ENCODE assay signal across 9 cellular contexts in genomic region chr17:48351916-48352332, GRCh38.
DNase-seq lines count a peak whose midpoint lies in the region; ATAC-seq, FAIRE-seq and TF ChIP-seq lines count a peak whose summit lies in the region.
"Had no signal": no experiment of that assay in that cellular context is flagged by ENCODE, and none has a peak within 500 bp of the region (broad histone marks: within the 10 kb centered on the region; RNA-seq: fewer than 3 reads in every experiment).

No MANE protein-coding gene starts in this region.

- no peak overlapping the region for H4K91ac ChIP-seq in H1 (replicated peaks; ENCODE audit: insufficient read length, low read length)

- CTCF ChIA-PET in A673 (lab: Charles Lee) (interaction anchor here (0.5 to 0.7 kb wide), 14 partner anchors 14 to 877 kb away, joined by 3 to 8 read pairs (median 4); no protein-coding TSS in a partner anchor), H1 (lab: Charles Lee; ENCODE audit: partially characterized antibody) (interaction anchor here (0.7 to 3.3 kb wide), 50 partner anchors 9 to 326 kb away, joined by 3 to 25 read pairs (median 4); partner anchors contain the start of gene HOXB5)

- peaks cover 4% of the 10 kb centered on the region for H3K4me1 ChIP-seq in A673 (ENCODE audit: insufficient read depth, low read length, poor library complexity, severe bottlenecking)
- no peaks in the 10 kb centered on the region for H3K4me1 ChIP-seq in OCI-LY1 (ENCODE audit: insufficient read depth, low read length, severe bottlenecking)
- no peaks in the 10 kb centered on the region for H3K4me1 ChIP-seq in H1 (replicated peaks in 1 of 4; ENCODE audit: control insufficient read depth in 3 of 4, insufficient read depth in 4 of 4, low read length in 3 of 4)
- H3K4me1 ChIP-seq in neural progenitor cell: no peaks in the 10 kb centered on the region

- no peak overlapping the region for H3K56ac ChIP-seq in H1 (replicated peaks; ENCODE audit: insufficient read length, low read depth, low read length)

- H3K79me2 ChIP-seq in OCI-LY1 (ENCODE audit: insufficient read depth, low read length): no peaks in the 10 kb centered on the region
- no peaks in the 10 kb centered on the region for H3K79me2 ChIP-seq in H1 (ENCODE audit: control insufficient read depth in 1 of 2, insufficient read depth in 2 of 2, low read length in 2 of 2)
- H3K79me2 ChIP-seq in neural progenitor cell (ENCODE audit: low read depth): no peaks in the 10 kb centered on the region

- TF ChIP-seq EP300 in H1 (IDR thresholded peaks at IDR 0.05; ENCODE audit: borderline replicate concordance in 1 of 2, low read depth in 2 of 2, low read length in 2 of 2): no peak

- peak; percentile 69 for DNase-seq in A673 (ENCODE audit: low spot score)
- DNase-seq in H1 (ENCODE audit: low read depth in 1 of 2, low spot score in 2 of 2): no peak
- peak; percentile 34 for DNase-seq in neural progenitor cell (ENCODE audit: low spot score)
- DNase-seq in stimulated activated naive CD8-positive, alpha-beta T cell treated with anti-CD3 and anti-CD28 coated beads, Interleukin-15, Interleukin-2, amounts not matched to agents 100 U/mL and 50 U/mL, for 24 hours: no peak
- no peak for DNase-seq in nucleus accumbens (lab: John Stamatoyannopoulos, UW)

- no peaks in the 10 kb centered on the region for H3K9me3 Mint-ChIP-seq in neural progenitor cell

- H4K20me1 ChIP-seq in OCI-LY1 (ENCODE audit: insufficient read depth, low read length): no peaks in the 10 kb centered on the region
- no peaks in the 10 kb centered on the region for H4K20me1 ChIP-seq in H1 (replicated peaks in 1 of 2; ENCODE audit: control insufficient read depth in 1 of 2, insufficient read depth in 2 of 2, low read length in 2 of 2)
- H4K20me1 ChIP-seq in neural progenitor cell (ENCODE audit: low read depth): no peaks in the 10 kb centered on the region

- no peak overlapping the region for H2BK20ac ChIP-seq in H1 (ENCODE audit: low read length)

- peaks cover 7% of the 10 kb centered on the region for H3K27me3 Mint-ChIP-seq in neural progenitor cell (ENCODE audit: insufficient read depth, low read depth)

- H3K27ac ChIP-seq in A673 (ENCODE audit: low read depth, low read length, poor library complexity, severe bottlenecking): no peak overlapping the region
- no peak overlapping the region for H3K27ac ChIP-seq in OCI-LY1 (ENCODE audit: low read depth, low read length, poor library complexity, severe bottlenecking)
- no peak overlapping the region for H3K27ac ChIP-seq in H1 (ENCODE audit: low read depth, low read length)
- no peak overlapping the region for H3K27ac ChIP-seq in neural progenitor cell

- H4K5ac ChIP-seq in H1 (ENCODE audit: insufficient read length, low read depth, low read length): no peak overlapping the region

- H3K27ac Mint-ChIP-seq in neural progenitor cell: no peak overlapping the region

- ATAC-seq in GM18873 (IDR thresholded peaks at IDR 0.05; ENCODE audit: low FRiP score, unreplicated experiment): no peak
- no peak for ATAC-seq in stimulated activated naive CD8-positive, alpha-beta T cell treated with anti-CD3 and anti-CD28 coated beads, Interleukin-15, Interleukin-2, amounts not matched to agents 100 U/mL and 50 U/mL, for 24 hours

- H4K8ac ChIP-seq in H1 (ENCODE audit: extremely low read depth, insufficient read depth, low read length): no peak overlapping the region

- peak; percentile 81 for TF ChIP-seq CTCF in A673 (conservative IDR thresholded peaks at IDR 0.05; ENCODE audit: low read depth, low read length)
- peak; percentile 59 for TF ChIP-seq CTCF in GM12872 (IDR thresholded peaks at IDR 0.05; ENCODE audit: insufficient read depth, low read depth, low read length)
- TF ChIP-seq CTCF in OCI-LY1 (IDR thresholded peaks at IDR 0.05; ENCODE audit: low read length): peak; percentile 62
- TF ChIP-seq CTCF in H1 (IDR thresholded peaks at IDR 0.05; ENCODE audit: control extremely low read depth in 1 of 3, insufficient read depth in 1 of 3, low read depth in 1 of 3, low read length in 3 of 3): peak in 2 of 3 experiments; percentile 33; a peak in 2 of 4 replicates
- TF ChIP-seq CTCF in neural progenitor cell (IDR thresholded peaks at IDR 0.05): peak; percentile 75

- H3K9me2 ChIP-seq in OCI-LY1 (ENCODE audit: low read depth, low read length): no peaks in the 10 kb centered on the region

- POLR2A ChIA-PET in A673 (lab: Charles Lee; ENCODE audit: low non-redundant PET) (interaction anchor here (0.7 kb wide), 2 partner anchors 238 to 372 kb away, joined by 3 to 7 read pairs; no protein-coding TSS in a partner anchor), H1 (lab: Charles Lee; ENCODE audit: partially characterized antibody) (interaction anchor here (0.5 to 0.6 kb wide), 2 partner anchors 22 to 195 kb away, joined by 3 read pairs; no protein-coding TSS in a partner anchor)

- no peak overlapping the region for H3K18ac ChIP-seq in H1 (ENCODE audit: extremely low read depth, low read length)

- H3K4me1 Mint-ChIP-seq in neural progenitor cell: no peaks in the 10 kb centered on the region

- intact Hi-C loops in A673 (cut with micrococcal nuclease; ENCODE audit: unreplicated experiment): loop anchor here (5.0 kb wide), 1 partner anchor 105 kb away; no protein-coding TSS in a partner anchor

- no peaks in the 10 kb centered on the region for H3K36me3 Mint-ChIP-seq in neural progenitor cell

- H3K4me2 ChIP-seq in OCI-LY1 (ENCODE audit: low read length) (no peak overlapping the region), H1 (ENCODE audit: insufficient read depth in 1 of 2, low read depth in 2 of 2, low read length in 2 of 2) (no peak overlapping the region), neural progenitor cell (no peak overlapping the region)

- no peak overlapping the region for H2BK12ac ChIP-seq in H1 (ENCODE audit: low read depth, low read length)

- H3K4me3 Mint-ChIP-seq in neural progenitor cell: no peak overlapping the region

- no peak overlapping the region for H2BK120ac ChIP-seq in H1 (replicated peaks; ENCODE audit: low read depth, low read length)

- TF ChIP-seq POLR2A in H1 (IDR thresholded peaks at IDR 0.05; ENCODE audit: control extremely low read depth in 1 of 2, low read depth in 2 of 2, low read length in 2 of 2): no peak

- BruUV-seq in A673 (replicated peaks; lab: Mats Ljungman, UMichigan): no TSS peak

- no peak overlapping the region for H2BK5ac ChIP-seq in H1 (ENCODE audit: low read depth, low read length)

- no peak overlapping the region for H2AFZ ChIP-seq in OCI-LY1 (ENCODE audit: low read length)
- no peak overlapping the region for H2AFZ ChIP-seq in H1 (ENCODE audit: low read length)
- H2AFZ ChIP-seq in neural progenitor cell (replicated peaks): no peak overlapping the region

- no peak overlapping the region for H3K4ac ChIP-seq in H1 (replicated peaks; ENCODE audit: insufficient read length, low read depth, low read length)

- H3K9me3 ChIP-seq in A673 (ENCODE audit: low read depth, low read length, poor library complexity, severe bottlenecking): no peaks in the 10 kb centered on the region
- no peaks in the 10 kb centered on the region for H3K9me3 ChIP-seq in OCI-LY1 (ENCODE audit: low read length)
- no peaks in the 10 kb centered on the region for H3K9me3 ChIP-seq in H1 (ENCODE audit: insufficient read depth in 2 of 2, low read depth in 1 of 2, low read length in 1 of 2)
- no peaks in the 10 kb centered on the region for H3K9me3 ChIP-seq in neural progenitor cell (ENCODE audit: low read depth)
- H3K9me3 ChIP-seq: HAP-1 had no signal

- H3F3A ChIP-seq in OCI-LY1 (ENCODE audit: insufficient read depth, low read length) (no peaks in the 10 kb centered on the region), neural progenitor cell (ENCODE audit: low read depth) (no peaks in the 10 kb centered on the region)

- H3K4me3 ChIP-seq in A673 (ENCODE audit: low read depth, low read length, poor library complexity, severe bottlenecking) (no peak overlapping the region), OCI-LY1 (ENCODE audit: low read depth, low read length, poor library complexity, severe bottlenecking) (no peak overlapping the region), H1 (ENCODE audit: extremely low read depth in 1 of 4, insufficient read depth in 2 of 4, low read depth in 3 of 4, low read length in 4 of 4) (no peak overlapping the region), neural progenitor cell (no peak overlapping the region)
- H3K4me3 ChIP-seq: HAP-1 had no signal

- no peak overlapping the region for H3K9ac ChIP-seq in OCI-LY1 (ENCODE audit: low read length)
- H3K9ac ChIP-seq in H1 (replicated peaks in 1 of 4; ENCODE audit: extremely low read depth in 1 of 4, low read depth in 3 of 4, low read length in 3 of 4): no peak overlapping the region
- no peak overlapping the region for H3K9ac ChIP-seq in neural progenitor cell

- FAIRE-seq in H1 (lab: Jason Lieb, UNC): peak; percentile 36

- H3K14ac ChIP-seq in H1 (ENCODE audit: insufficient read length): no peak overlapping the region

- H3K27me3 ChIP-seq in A673 (replicated peaks; ENCODE audit: insufficient read depth, low read depth, low read length, poor library complexity) (peaks cover 3% of the 10 kb centered on the region), OCI-LY1 (ENCODE audit: insufficient read depth, low read length) (no peaks in the 10 kb centered on the region), H1 (replicated peaks in 1 of 4; ENCODE audit: control insufficient read depth in 3 of 4, extremely low read depth in 1 of 4, insufficient read depth in 3 of 4, low read length in 3 of 4) (no peaks in the 10 kb centered on the region; a peak in 1 of 7 replicates), neural progenitor cell (peaks cover 97% of the 10 kb centered on the region)

- no peaks in the 10 kb centered on the region for H3K23me2 ChIP-seq in H1 (ENCODE audit: low read depth, low read length)

- no peak overlapping the region for H3K23ac ChIP-seq in H1 (ENCODE audit: insufficient read length)

- H2AK5ac ChIP-seq in H1 (ENCODE audit: low read depth, low read length): no peak overlapping the region

- no peak overlapping the region for H2BK15ac ChIP-seq in H1 (ENCODE audit: low read length)

- H3K36me3 ChIP-seq in A673 (ENCODE audit: insufficient read depth, low read length, poor library complexity, severe bottlenecking) (no peaks in the 10 kb centered on the region), OCI-LY1 (ENCODE audit: insufficient read depth, low read length) (no peaks in the 10 kb centered on the region), H1 (ENCODE audit: control insufficient read depth in 2 of 4, insufficient read depth in 4 of 4, low read length in 3 of 4) (no peaks in the 10 kb centered on the region), neural progenitor cell (no peaks in the 10 kb centered on the region)
- H3K36me3 ChIP-seq: HAP-1 had no signal

- peak in 1 of 2 experiments; percentile 51 for TF ChIP-seq RAD21 in H1 (IDR thresholded peaks at IDR 0.05 in 1 of 2, conservative IDR thresholded peaks at IDR 0.05 in 1 of 2; ENCODE audit: low read depth in 2 of 2, low read length in 2 of 2)

- no peaks in the 10 kb centered on the region for H3K79me1 ChIP-seq in H1 (ENCODE audit: low read depth, low read length)

TF ChIP-seq in H1, 55 proteins besides CTCF, POLR2A, EP300 and RAD21 (continues in another document):
- no peak for TF ChIP-seq CEBPB (IDR thresholded peaks at IDR 0.05; ENCODE audit: low read depth, low read length)

Comparison
In these comparisons a context has a peak if more than half of its experiments do, and no peak if none do; other contexts are left out.
1. DNase-seq: peak in A673 (single experiment) and neural progenitor cell (single experiment); none in H1 (0 of 2), stimulated activated naive CD8-positive, alpha-beta T cell treated with anti-CD3 and anti-CD28 coated beads, Interleukin-15, Interleukin-2, amounts not matched to agents 100 U/mL and 50 U/mL, for 24 hours (single experiment) and nucleus accumbens (0 of 56).
2. Peak in every context shown above with its lines, with median percentiles within 50 percentile points of each other: CTCF ChIP-seq.